ENCODE assay signal across 8 cellular contexts in the genomic region with DNA sequence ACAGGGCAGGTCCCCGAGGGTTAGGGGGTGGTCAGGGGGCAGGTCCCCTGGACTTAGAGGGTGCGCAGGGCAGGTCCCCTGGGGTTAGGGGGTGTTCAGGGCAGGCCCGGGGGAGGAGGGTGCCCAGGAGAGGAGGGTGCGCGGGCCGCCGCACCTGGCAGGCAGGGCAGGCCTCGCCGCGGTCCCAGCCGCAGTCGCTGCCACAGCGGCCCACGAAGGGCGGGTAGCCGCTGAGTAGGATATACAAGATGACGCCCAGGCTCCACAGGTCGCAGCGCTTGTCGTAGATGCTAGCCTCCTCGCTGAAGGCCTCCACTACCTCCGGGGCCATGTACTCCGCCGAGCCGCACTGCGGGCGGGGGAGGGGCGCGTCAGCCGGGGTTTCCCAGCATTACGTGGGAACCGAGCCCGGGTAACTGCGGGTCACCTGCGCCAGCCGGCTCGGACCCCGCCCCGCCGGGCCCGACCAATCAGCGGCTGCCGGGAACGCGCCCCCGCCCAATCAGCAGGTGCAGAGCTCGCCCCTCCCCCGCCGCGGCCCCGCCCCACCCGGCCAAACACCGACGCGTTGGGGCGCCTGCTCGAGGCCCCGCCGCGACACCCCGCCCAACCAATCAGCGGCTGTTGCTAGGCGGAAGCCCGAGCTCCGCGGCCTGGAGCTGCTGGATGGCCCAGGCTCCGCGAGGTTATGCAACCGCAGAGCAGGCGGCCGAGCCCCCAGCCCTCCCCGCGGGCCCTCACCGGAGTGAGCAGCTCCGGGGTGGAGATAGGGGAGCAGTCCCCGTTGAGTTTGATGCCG.
DNase-seq lines count a peak whose midpoint lies in the region; ATAC-seq, FAIRE-seq and TF ChIP-seq lines count a peak whose summit lies in the region.

No MANE protein-coding gene starts in this region.

- peak overlapping the region; percentile 80 for H3K27ac ChIP-seq in KOPT-K1 (ENCODE audit: low read depth, low read length, poor library complexity, severe bottlenecking)

- H3K27ac Mint-ChIP-seq in nephron progenitor cell: no peak overlapping the region
- H3K27ac Mint-ChIP-seq in stimulated activated naive CD8-positive, alpha-beta T cell treated with anti-CD3 and anti-CD28 coated beads, Interleukin-15, Interleukin-2, amounts not matched to agents 100 ng/mL and 50 ng/mL, for 24 hours: peak overlapping the region; percentile 81

- ATAC-seq in GM21619 (IDR thresholded peaks at IDR 0.05; ENCODE audit: unreplicated experiment): peak; percentile 39

- H3K36me3 Mint-ChIP-seq in nephron progenitor cell (ENCODE audit: low read depth): peaks cover 4% of the 10 kb centered on the region
- H3K36me3 Mint-ChIP-seq in stimulated activated naive CD8-positive, alpha-beta T cell treated with anti-CD3 and anti-CD28 coated beads, Interleukin-15, Interleukin-2, amounts not matched to agents 100 ng/mL and 50 ng/mL, for 24 hours (ENCODE audit: low read depth): peaks cover 6% of the 10 kb centered on the region

- DNase-seq in D721Med (ENCODE audit: insufficient read length, low spot score) (peak; percentile 100), RPMI8226 (peak; percentile 98), activated gamma-delta T cell (lab: John Stamatoyannopoulos, UW) (peak; percentile 100), fibroblast of the conjunctiva (ENCODE audit: low read depth) (peak; percentile 86), nephron progenitor cell (peak; percentile 99)

- H3K36me3 ChIP-seq in KOPT-K1 (ENCODE audit: insufficient read depth, low read length): peaks cover 67% of the 10 kb centered on the region

- H3K27me3 Mint-ChIP-seq in nephron progenitor cell (ENCODE audit: low read depth, poor library complexity): no peaks in the 10 kb centered on the region
- no peaks in the 10 kb centered on the region for H3K27me3 Mint-ChIP-seq in stimulated activated naive CD8-positive, alpha-beta T cell treated with anti-CD3 and anti-CD28 coated beads, Interleukin-15, Interleukin-2, amounts not matched to agents 100 ng/mL and 50 ng/mL, for 24 hours

- H3K4me1 Mint-ChIP-seq in nephron progenitor cell: peaks cover 30% of the 10 kb centered on the region
- H3K4me1 Mint-ChIP-seq in stimulated activated naive CD8-positive, alpha-beta T cell treated with anti-CD3 and anti-CD28 coated beads, Interleukin-15, Interleukin-2, amounts not matched to agents 100 ng/mL and 50 ng/mL, for 24 hours (ENCODE audit: low read depth): peaks cover 25% of the 10 kb centered on the region

- no peaks in the 10 kb centered on the region for H3K9me3 Mint-ChIP-seq in nephron progenitor cell
- H3K9me3 Mint-ChIP-seq in stimulated activated naive CD8-positive, alpha-beta T cell treated with anti-CD3 and anti-CD28 coated beads, Interleukin-15, Interleukin-2, amounts not matched to agents 100 ng/mL and 50 ng/mL, for 24 hours: no peaks in the 10 kb centered on the region

- no peak for FAIRE-seq in D721Med (lab: Jason Lieb, UNC)

- H3K4me3 Mint-ChIP-seq in nephron progenitor cell: peak overlapping the region; percentile 30
- H3K4me3 Mint-ChIP-seq in stimulated activated naive CD8-positive, alpha-beta T cell treated with anti-CD3 and anti-CD28 coated beads, Interleukin-15, Interleukin-2, amounts not matched to agents 100 ng/mL and 50 ng/mL, for 24 hours: peak overlapping the region; percentile 74

- no peaks in the 10 kb centered on the region for H3K9me3 ChIP-seq in KOPT-K1 (ENCODE audit: insufficient read depth, low read length, poor library complexity, severe bottlenecking)

- TF ChIP-seq CTCF in D721Med (IDR thresholded peaks at IDR 0.05; ENCODE audit: insufficient read depth, missing control alignments) (no peak), nephron progenitor cell (IDR thresholded peaks at IDR 0.05) (no peak)

Comparison
In these comparisons a context has a peak if more than half of its experiments do, and no peak if none do; other contexts are left out.
1. Peak in every context shown above with its lines: DNase-seq, ATAC-seq and H3K27ac ChIP-seq.